Comparison of ENCODE assay signal across 18 cellular contexts in the genomic region with DNA sequence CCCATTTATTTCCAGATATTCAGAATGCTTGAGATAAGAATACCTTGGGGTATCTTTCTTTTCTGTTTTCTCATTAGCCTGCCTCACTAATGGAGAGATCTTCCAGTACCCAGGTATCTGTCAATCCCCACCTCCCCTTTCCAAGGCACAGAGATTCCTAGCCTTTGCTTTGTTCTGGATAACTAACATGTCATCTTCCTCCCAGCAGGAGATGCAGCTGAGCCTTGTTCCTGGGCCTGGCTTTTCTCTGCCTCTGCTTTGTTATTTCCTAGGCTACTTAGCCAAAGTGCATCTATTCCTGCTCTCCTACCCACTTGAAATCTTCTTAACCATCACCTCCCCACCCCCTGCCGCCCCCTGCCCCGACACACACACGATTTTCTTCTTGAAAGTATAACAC.
A peak's percentile ranks its signal among the peaks of the same experiment; 100 is the strongest.
DNase-seq lines count a peak whose midpoint lies in the region; ATAC-seq, FAIRE-seq and TF ChIP-seq lines count a peak whose summit lies in the region.
"Had no signal": no experiment of that assay in that cellular context is flagged by ENCODE, and none has a peak within 500 bp of the region (broad histone marks: within the 10 kb centered on the region; RNA-seq: fewer than 3 reads in every experiment).

No MANE protein-coding gene starts in this region.

- CTCF ChIA-PET in H1 (lab: Charles Lee; ENCODE audit: partially characterized antibody) = no interaction called here
- CTCF ChIA-PET in HepG2 (lab: Yijun Ruan, JAX; ENCODE audit: low intra/inter-chr PET ratio, low total read pairs) = no interaction called here

- no peak overlapping the region for H3K23ac ChIP-seq in H1 (ENCODE audit: insufficient read length)

- no peaks in the 10 kb centered on the region for H3K9me3 Mint-ChIP-seq in neural progenitor cell

- no peak overlapping the region for H3K14ac ChIP-seq in H1 (ENCODE audit: insufficient read length)

- H4K20me1 ChIP-seq in H1 (replicated peaks in 1 of 2; ENCODE audit: control insufficient read depth in 1 of 2, insufficient read depth in 2 of 2, low read length in 2 of 2) (no peaks in the 10 kb centered on the region), neural progenitor cell (ENCODE audit: low read depth) (no peaks in the 10 kb centered on the region), HepG2 (ENCODE audit: insufficient read depth, low read length) (no peaks in the 10 kb centered on the region)

- H2AFZ ChIP-seq in H1 (ENCODE audit: low read length) (no peak overlapping the region), neural progenitor cell (replicated peaks) (no peak overlapping the region), HepG2 (ENCODE audit: low read length) (no peak overlapping the region)

- DNase-seq in NCI-H2227 treated with DMSO at 0.1 percent for 48 hours (lab: John Stamatoyannopoulos, UW) = peak; percentile 97
- DNase-seq in H1 (ENCODE audit: low read depth in 1 of 2, low spot score in 2 of 2) = peak; percentile 34 to 52
- peak; percentile 76 for DNase-seq in neural progenitor cell (ENCODE audit: low spot score)
- DNase-seq in HepG2 (ENCODE audit: low spot score) = no peak
- no peak for DNase-seq in GM20000 (ENCODE audit: low spot score)
- DNase-seq in cardiac septum (ENCODE audit: low spot score) = no peak
- DNase-seq: BE2C; CD4-positive, alpha-beta memory T cell; DND-41; GF-D8; GOT3; KG1; NCI-H1092 treated with DMSO at 0.1 percent for 48 hours; NCI-H2029 treated with DMSO at 0.1 percent for 48 hours; SJCRH30 had no signal

- 14% methylated on average over 3 of the region's 3 CpGs for WGBS in HUES64
- 40% methylated on average over 1 of the region's 3 CpGs; no CpG with 5 or more reads in 1 of the 2 experiments for WGBS in H1 (ENCODE audit: extremely low coverage in 1 of 2, insufficient coverage in 1 of 2, insufficient read length in 1 of 2, insufficient replicate concordance in 2 of 2, low coverage in 1 of 2, low lambda C conversion rate in 2 of 2, missing lambda C conversion rate in 1 of 2), 2 experiments
- 3% methylated on average over 3 of the region's 3 CpGs for WGBS in HepG2 (ENCODE audit: low lambda C conversion rate)

- H3K56ac ChIP-seq in H1 (replicated peaks; ENCODE audit: insufficient read length, low read depth, low read length) = no peak overlapping the region

- no peaks in the 10 kb centered on the region for H3K79me1 ChIP-seq in H1 (ENCODE audit: low read depth, low read length)

- H3K79me2 ChIP-seq in H1 (ENCODE audit: control insufficient read depth in 1 of 2, insufficient read depth in 2 of 2, low read length in 2 of 2) = no peaks in the 10 kb centered on the region
- no peaks in the 10 kb centered on the region for H3K79me2 ChIP-seq in neural progenitor cell (ENCODE audit: low read depth)
- no peaks in the 10 kb centered on the region for H3K79me2 ChIP-seq in HepG2 (ENCODE audit: insufficient read depth, low read length)

- TF ChIP-seq POLR2A in H1 (IDR thresholded peaks at IDR 0.05; ENCODE audit: control extremely low read depth in 1 of 2, low read depth in 2 of 2, low read length in 2 of 2) (no peak), HepG2 (IDR thresholded peaks at IDR 0.05; ENCODE audit: insufficient read depth in 1 of 2, low read depth in 2 of 2, low read length in 2 of 2) (no peak)

- no peak overlapping the region for H2BK120ac ChIP-seq in H1 (replicated peaks; ENCODE audit: low read depth, low read length)

- TF ChIP-seq EP300 in H1 (IDR thresholded peaks at IDR 0.05; ENCODE audit: borderline replicate concordance in 1 of 2, low read depth in 2 of 2, low read length in 2 of 2) (no peak), HepG2 (IDR thresholded peaks at IDR 0.05; ENCODE audit: low read depth in 2 of 2, low read length in 2 of 2) (no peak), HepG2 (CRISPR knock-in tag; IDR thresholded peaks at IDR 0.05; ENCODE audit: borderline replicate concordance) (no peak)

- H3K4me1 ChIP-seq in HUES64 (ENCODE audit: insufficient read depth, low read length) = peaks cover 19% of the 10 kb centered on the region
- no peaks in the 10 kb centered on the region for H3K4me1 ChIP-seq in H1 (replicated peaks in 1 of 4; ENCODE audit: control insufficient read depth in 3 of 4, insufficient read depth in 4 of 4, low read length in 3 of 4)
- peaks cover 12% of the 10 kb centered on the region for H3K4me1 ChIP-seq in neural progenitor cell
- H3K4me1 ChIP-seq in HepG2 (ENCODE audit: insufficient read depth, low read length) = no peaks in the 10 kb centered on the region
- H3K4me1 ChIP-seq: BE2C had no signal

- no peaks in the 10 kb centered on the region for H3F3A ChIP-seq in neural progenitor cell (ENCODE audit: low read depth)

- no peak overlapping the region for H3K4ac ChIP-seq in H1 (replicated peaks; ENCODE audit: insufficient read length, low read depth, low read length)

- H4K8ac ChIP-seq in H1 (ENCODE audit: extremely low read depth, insufficient read depth, low read length) = no peak overlapping the region

- no peak overlapping the region for H2BK20ac ChIP-seq in H1 (ENCODE audit: low read length)

- H3K4me3 Mint-ChIP-seq in neural progenitor cell = no peak overlapping the region
- H3K4me3 Mint-ChIP-seq: CD4-positive, alpha-beta memory T cell had no signal

- H3K9me3 ChIP-seq in HUES64 (ENCODE audit: insufficient read depth, low read depth, low read length) (no peaks in the 10 kb centered on the region), H1 (ENCODE audit: insufficient read depth in 2 of 2, low read depth in 1 of 2, low read length in 1 of 2) (no peaks in the 10 kb centered on the region), neural progenitor cell (ENCODE audit: low read depth) (no peaks in the 10 kb centered on the region), HepG2 (ENCODE audit: low read length) (no peaks in the 10 kb centered on the region)
- H3K9me3 ChIP-seq: BE2C, SJCRH30 had no signal

- intact Hi-C loops in HepG2 (cut with micrococcal nuclease; ENCODE audit: unreplicated experiment) (no loop called here), cardiac septum (cut with DNase I) (no loop called here)

- peaks cover 18% of the 10 kb centered on the region for H3K4me1 Mint-ChIP-seq in neural progenitor cell
- H3K4me1 Mint-ChIP-seq: CD4-positive, alpha-beta memory T cell had no signal

- H3K27ac Mint-ChIP-seq in neural progenitor cell = no peak overlapping the region
- H3K27ac Mint-ChIP-seq: CD4-positive, alpha-beta memory T cell had no signal

- no peak overlapping the region for H2BK15ac ChIP-seq in H1 (ENCODE audit: low read length)

- no peaks in the 10 kb centered on the region; the same call in 1 of the 2 replicates for H3K23me2 ChIP-seq in H1 (ENCODE audit: low read depth, low read length)

- POLR2A ChIA-PET in H1 (lab: Charles Lee; ENCODE audit: partially characterized antibody) = no interaction called here
- POLR2A ChIA-PET in HepG2 (lab: Yijun Ruan, JAX) = no interaction called here

- no peak for TF ChIP-seq CTCF in H1 (IDR thresholded peaks at IDR 0.05; ENCODE audit: control extremely low read depth in 1 of 3, insufficient read depth in 1 of 3, low read depth in 1 of 3, low read length in 3 of 3)
- peak; percentile 12 for TF ChIP-seq CTCF in neural progenitor cell (IDR thresholded peaks at IDR 0.05)
- TF ChIP-seq CTCF in HepG2 (CRISPR knock-in tag; IDR thresholded peaks at IDR 0.05) = no peak
- TF ChIP-seq CTCF in GM20000 (IDR thresholded peaks at IDR 0.05; ENCODE audit: extremely low read depth, missing control alignments) = no peak

- H3K9ac ChIP-seq in HUES64 (ENCODE audit: low read depth, low read length) (no peak overlapping the region), H1 (replicated peaks in 1 of 4; ENCODE audit: extremely low read depth in 1 of 4, low read depth in 3 of 4, low read length in 3 of 4) (no peak overlapping the region), neural progenitor cell (no peak overlapping the region), HepG2 (ENCODE audit: insufficient read depth, low read depth, low read length) (no peak overlapping the region)

- H3K27ac ChIP-seq in HUES64 (ENCODE audit: low read depth, low read length) = peak overlapping the region; percentile 32; the same call in 1 of the 2 replicates
- no peak overlapping the region for H3K27ac ChIP-seq in H1 (ENCODE audit: low read depth, low read length)
- no peak overlapping the region for H3K27ac ChIP-seq in neural progenitor cell
- no peak overlapping the region for H3K27ac ChIP-seq in HepG2 (ENCODE audit: extremely low read length, insufficient read depth, low read length)
- H3K27ac ChIP-seq: HL-60, SJCRH30 had no signal

- no peak overlapping the region for H3K18ac ChIP-seq in H1 (ENCODE audit: extremely low read depth, low read length)

- H2AK5ac ChIP-seq in H1 (ENCODE audit: low read depth, low read length) = no peak overlapping the region

- BruUV-seq in HepG2 (replicated peaks; lab: Mats Ljungman, UMichigan) = no TSS peak

- no peak overlapping the region for H3K4me3 ChIP-seq in HUES64 (ENCODE audit: low read length)
- no peak overlapping the region for H3K4me3 ChIP-seq in H1 (ENCODE audit: extremely low read depth in 1 of 4, insufficient read depth in 2 of 4, low read depth in 3 of 4, low read length in 4 of 4)
- H3K4me3 ChIP-seq in neural progenitor cell = no peak overlapping the region
- H3K4me3 ChIP-seq in HepG2 (replicated peaks in 1 of 3; ENCODE audit: insufficient read depth in 1 of 3, low read depth in 2 of 3, low read length in 3 of 3) = no peak overlapping the region
- H3K4me3 ChIP-seq: SJCRH30 had no signal

- H3K4me2 ChIP-seq in H1 (ENCODE audit: insufficient read depth in 1 of 2, low read depth in 2 of 2, low read length in 2 of 2) = no peak overlapping the region
- H3K4me2 ChIP-seq in neural progenitor cell = no peak overlapping the region
- no peak overlapping the region for H3K4me2 ChIP-seq in HepG2 (ENCODE audit: low read depth, low read length)

- H4K91ac ChIP-seq in H1 (replicated peaks; ENCODE audit: insufficient read length, low read length) = no peak overlapping the region

- H4K5ac ChIP-seq in H1 (ENCODE audit: insufficient read length, low read depth, low read length) = no peak overlapping the region

- ATAC-seq in HepG2 = no peak

- no peak overlapping the region for H2BK5ac ChIP-seq in H1 (ENCODE audit: low read depth, low read length)

- in situ Hi-C loops in HepG2 (cut with HindIII; ENCODE audit: extremely low pct_ligation_motif_present, low pct_unique_long_range_greater_than_20kb) = no loop called here

- H3K27me3 ChIP-seq in HUES64 (ENCODE audit: insufficient read depth, low read length) = no peaks in the 10 kb centered on the region
- no peaks in the 10 kb centered on the region for H3K27me3 ChIP-seq in H1 (replicated peaks in 1 of 4; ENCODE audit: control insufficient read depth in 3 of 4, extremely low read depth in 1 of 4, insufficient read depth in 3 of 4, low read length in 3 of 4)
- H3K27me3 ChIP-seq in neural progenitor cell = no peaks in the 10 kb centered on the region
- 0 out of 5 replicates have a peak, but pooled peaks cover 0 to 4% of the 10 kb centered on the region in 2 experiments for H3K27me3 ChIP-seq in HepG2 (ENCODE audit: control insufficient read depth in 1 of 2, insufficient read depth in 2 of 2, low read length in 2 of 2)
- H3K27me3 ChIP-seq: BE2C, SJCRH30 had no signal

- TF ChIP-seq RAD21 in H1 (IDR thresholded peaks at IDR 0.05 in 1 of 2, conservative IDR thresholded peaks at IDR 0.05 in 1 of 2; ENCODE audit: low read depth in 2 of 2, low read length in 2 of 2) (peak; percentile 40 to 46; a peak in 3 of 4 replicates), HepG2 (CRISPR knock-in tag; IDR thresholded peaks at IDR 0.05) (no peak)

- peaks cover 6% of the 10 kb centered on the region for H3K27me3 Mint-ChIP-seq in neural progenitor cell (ENCODE audit: insufficient read depth, low read depth)
- H3K27me3 Mint-ChIP-seq: CD4-positive, alpha-beta memory T cell had no signal

- H3K36me3 Mint-ChIP-seq in neural progenitor cell = peaks cover 3% of the 10 kb centered on the region
- H3K36me3 Mint-ChIP-seq: CD4-positive, alpha-beta memory T cell had no signal

- FAIRE-seq in H1 (lab: Jason Lieb, UNC) (peak; percentile 75), HepG2 (lab: Jason Lieb, UNC) (no peak)
- FAIRE-seq: D721Med had no signal

- no peak overlapping the region for H2BK12ac ChIP-seq in H1 (ENCODE audit: low read depth, low read length)

- H3K36me3 ChIP-seq in HUES64 (ENCODE audit: insufficient read depth, low read length) (no peaks in the 10 kb centered on the region), H1 (ENCODE audit: control insufficient read depth in 2 of 4, insufficient read depth in 4 of 4, low read length in 3 of 4) (no peaks in the 10 kb centered on the region), neural progenitor cell (no peaks in the 10 kb centered on the region), HepG2 (replicated peaks in 1 of 2; ENCODE audit: control insufficient read depth in 1 of 2, insufficient read depth in 2 of 2, low read length in 2 of 2) (no peaks in the 10 kb centered on the region)
- H3K36me3 ChIP-seq: BE2C had no signal

Comparison
In these comparisons a context has a peak if more than half of its experiments do, and no peak if none do; other contexts are left out.
1. DNase-seq: peak in NCI-H2227 treated with DMSO at 0.1 percent for 48 hours (single experiment), H1 (2 of 2) and neural progenitor cell (single experiment); none in HepG2 (single experiment), GM20000 (single experiment) and cardiac septum (single experiment).